ENCODE assay signal across 11 cellular contexts in the genomic region with DNA sequence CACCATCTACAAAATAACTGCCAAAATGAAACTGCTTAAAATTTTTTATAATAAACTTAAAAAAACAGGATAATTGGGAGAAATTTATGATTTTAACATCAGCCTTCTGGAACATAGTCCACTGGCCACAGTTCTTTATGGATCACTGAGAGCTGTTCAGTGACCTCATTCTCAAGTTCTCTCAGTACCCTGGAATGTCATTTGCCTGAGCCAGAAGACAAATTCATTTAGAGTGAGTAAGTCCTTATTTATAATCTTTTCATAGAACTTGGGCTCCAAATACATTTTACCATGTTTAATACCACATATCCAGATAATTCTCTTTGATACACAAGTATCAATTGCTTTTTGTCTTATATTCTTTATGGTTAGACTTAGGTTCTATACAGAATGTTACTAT.
DNase-seq lines count a peak whose midpoint lies in the region; ATAC-seq and TF ChIP-seq lines count a peak whose summit lies in the region.
"Had no signal": no experiment of that assay in that cellular context is flagged by ENCODE, and none has a peak within 500 bp of the region (broad histone marks: within the 10 kb centered on the region; RNA-seq: fewer than 3 reads in every experiment).

No MANE protein-coding gene starts in this region.

- DNase-seq in AG04449 (ENCODE audit: low read depth, low spot score), result peak; percentile 84
- DNase-seq in RKO (ENCODE audit: low spot score), result peak; percentile 60
- peak; percentile 91 for DNase-seq in fibroblast of mammary gland (ENCODE audit: low read depth)
- no peak for DNase-seq in osteocyte (ENCODE audit: extremely low spot score, unreplicated experiment)
- DNase-seq in DMS153 (lab: John Stamatoyannopoulos, UW), result no peak
- DNase-seq in stimulated activated naive CD4-positive, alpha-beta T cell treated with Interleukin-2 at 50 U/mL for 16 hours (lab: John Stamatoyannopoulos, UW), result no peak
- DNase-seq: AML-193, NCI-H510A, T-helper 1 cell had no signal

- TF ChIP-seq CTCF in AG04449 (IDR thresholded peaks at IDR 0.05; ENCODE audit: insufficient read depth, low read length, missing control alignments) (no peak), fibroblast of mammary gland (conservative IDR thresholded peaks at IDR 0.05; ENCODE audit: control insufficient read depth, insufficient read depth, low read depth, low read length) (no peak), osteocyte (IDR thresholded peaks at IDR 0.05) (no peak)

- POLR2A ChIA-PET in AG04449 (lab: Yijun Ruan, JAX), result no interaction called here

- H3K4me3 ChIP-seq in AG04449 (ENCODE audit: low read depth, low read length) (no peak overlapping the region), fibroblast of mammary gland (ENCODE audit: control insufficient read depth, low read depth, low read length) (no peak overlapping the region)

- H3K27ac Mint-ChIP-seq in osteocyte (ENCODE audit: unreplicated experiment), result peak overlapping the region; percentile 38

- peaks cover 7% of the 10 kb centered on the region for H3K9me3 Mint-ChIP-seq in osteocyte (ENCODE audit: unreplicated experiment)

- no peak for ATAC-seq in GM18861 (IDR thresholded peaks at IDR 0.05; ENCODE audit: unreplicated experiment)
- no peak for ATAC-seq in GM18520 (IDR thresholded peaks at IDR 0.05; ENCODE audit: unreplicated experiment)

- CTCF ChIA-PET in AG04449 (lab: Yijun Ruan, JAX), result no interaction called here

- no peaks in the 10 kb centered on the region for H3K27me3 Mint-ChIP-seq in osteocyte (ENCODE audit: unreplicated experiment)

- no peak overlapping the region for H3K4me3 Mint-ChIP-seq in osteocyte (ENCODE audit: unreplicated experiment)

- peaks cover 39% of the 10 kb centered on the region for H3K4me1 Mint-ChIP-seq in osteocyte (ENCODE audit: unreplicated experiment)

- peaks cover 5% of the 10 kb centered on the region for H3K36me3 Mint-ChIP-seq in osteocyte (ENCODE audit: unreplicated experiment)

Comparison
In these comparisons a context has a peak if more than half of its experiments do, and no peak if none do; other contexts are left out.
1. DNase-seq: peak in AG04449 (single experiment), RKO (single experiment) and fibroblast of mammary gland (single experiment); none in osteocyte (single experiment), DMS153 (single experiment) and stimulated activated naive CD4-positive, alpha-beta T cell treated with Interleukin-2 at 50 U/mL for 16 hours (single experiment).